ENCODE assay signal across 1 cellular context in genomic region chr10:34131152-34131551, GRCh38.
TF ChIP-seq lines count a peak whose summit lies in the region.

No MANE protein-coding gene starts in this region.

TF ChIP-seq in liver, 16 proteins besides CTCF, POLR2A, EP300 and RAD21 (continued from another document):
- TF ChIP-seq GABPA (IDR thresholded peaks at IDR 0.05 in 1 of 2, conservative IDR thresholded peaks at IDR 0.05 in 1 of 2) (no peak), SP1 (IDR thresholded peaks at IDR 0.05) (peak; percentile 45), YY1 (IDR thresholded peaks at IDR 0.05) (peak; percentile 66), HNF4A (conservative IDR thresholded peaks at IDR 0.05) (peak; percentile 67 to 71), NR2F2 (IDR thresholded peaks at IDR 0.05) (peak; percentile 96), RXRA (IDR thresholded peaks at IDR 0.05) (peak; percentile 86 to 88), FOXA2 (IDR thresholded peaks at IDR 0.05) (peak; percentile 56), ATF3 (IDR thresholded peaks at IDR 0.05) (peak; percentile 63), TAF1 (conservative IDR thresholded peaks at IDR 0.05) (no peak)
- TF ChIP-seq, protein P1, sequence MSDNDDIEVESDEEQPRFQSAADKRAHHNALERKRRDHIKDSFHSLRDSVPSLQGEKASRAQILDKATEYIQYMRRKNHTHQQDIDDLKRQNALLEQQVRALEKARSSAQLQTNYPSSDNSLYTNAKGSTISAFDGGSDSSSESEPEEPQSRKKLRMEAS (IDR thresholded peaks at IDR 0.05), result no peak
